Comparison of ENCODE assay signal across 20 cellular contexts in the genomic region with DNA sequence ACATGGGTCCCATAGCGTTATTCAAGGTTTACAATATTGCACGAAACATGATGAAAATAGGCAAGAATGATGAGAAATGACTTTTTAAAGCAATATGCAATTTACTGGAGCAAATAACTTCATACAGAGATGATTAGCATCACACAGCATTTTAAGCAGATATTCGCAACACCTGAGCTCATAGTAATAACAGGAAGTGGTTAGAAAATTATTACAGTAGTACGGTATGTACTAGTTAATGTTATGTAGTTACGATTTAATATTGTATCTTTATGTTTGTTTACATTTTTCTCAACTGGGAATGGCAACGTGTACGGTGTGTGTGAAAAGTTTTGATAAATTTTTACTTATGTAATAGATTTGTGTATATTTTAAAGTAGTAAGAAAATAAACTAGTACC.
DNase-seq lines count a peak whose midpoint lies in the region; ATAC-seq, FAIRE-seq and TF ChIP-seq lines count a peak whose summit lies in the region.
"Had no signal": no experiment of that assay in that cellular context is flagged by ENCODE, and none has a peak within 500 bp of the region (broad histone marks: within the 10 kb centered on the region; RNA-seq: fewer than 3 reads in every experiment).

No MANE protein-coding gene starts in this region.

- peaks cover 29% of the 10 kb centered on the region for H3K4me1 ChIP-seq in RWPE2 (ENCODE audit: insufficient read depth, poor library complexity, severe bottlenecking)
- no peaks in the 10 kb centered on the region for H3K4me1 ChIP-seq in small intestine (ENCODE audit: control insufficient read depth in 2 of 2, insufficient read depth in 1 of 2, low read depth in 1 of 2, low read length in 1 of 2)

- TF ChIP-seq CTCF in RWPE2 (IDR thresholded peaks at IDR 0.05; ENCODE audit: poor library complexity, severe bottlenecking), result no peak
- no peak for TF ChIP-seq CTCF in epithelial cell of esophagus (IDR thresholded peaks at IDR 0.05; ENCODE audit: insufficient read depth, low read depth, low read length, missing control alignments)

- peaks cover 7% of the 10 kb centered on the region for H3K36me3 Mint-ChIP-seq in activated CD4-positive, alpha-beta T cell treated with anti-CD3 and anti-CD28 coated beads, Interleukin-2, amount 10 ng/mL, durations not matched to agents 7 days and 5 days (ENCODE audit: low read depth)

- DNase-seq in activated CD4-positive, alpha-beta T cell treated with anti-CD3 and anti-CD28 coated beads, Interleukin-2, amount 10 ng/mL, durations not matched to agents 7 days and 5 days, result no peak
- DNase-seq in activated CD4-positive, alpha-beta T cell treated with anti-CD3 and anti-CD28 coated beads, Interleukin-2, amount 50 U/mL, for 48 hours, result no peak
- no peak for DNase-seq in RWPE2 (ENCODE audit: low spot score)
- DNase-seq in epithelial cell of esophagus (ENCODE audit: low read depth), result peak; percentile 15
- DNase-seq in small intestine, result peak; percentile 14
- DNase-seq in amniotic stem cell (lab: John Stamatoyannopoulos, UW), result no peak
- no peak for DNase-seq in ecto neural progenitor cell (ENCODE audit: low spot score)
- DNase-seq in SKM-1 (lab: John Stamatoyannopoulos, UW; ENCODE audit: unreplicated experiment), result no peak
- DNase-seq: activated CD4-positive, alpha-beta T cell treated with anti-CD3 and anti-CD28 coated beads for 48 hours; activated naive CD8-positive, alpha-beta T cell treated with anti-CD3 and anti-CD28 coated beads, Interleukin-2, amount 10 ng/mL, durations not matched to agents 7 days and 5 days; effector memory CD4-positive, alpha-beta T cell; NCI-H1048; NCI-H1694 treated with DMSO at 0.1 percent for 48 hours; NCI-H2171; NCI-H510A treated with DMSO at 0.1 percent for 48 hours; NK-92 treated with Interleukin-12 subunit alpha and Interleukin-12 subunit beta, amount 100 ng/mL, for 24 hours; T-helper 2 cell had no signal

- peak; percentile 69 for ATAC-seq in RWPE2 (ENCODE audit: low read depth)
- ATAC-seq: GM23338 had no signal

- H3K27me3 Mint-ChIP-seq in activated CD4-positive, alpha-beta T cell treated with anti-CD3 and anti-CD28 coated beads, Interleukin-2, amount 10 ng/mL, durations not matched to agents 7 days and 5 days, result no peaks in the 10 kb centered on the region
- H3K27me3 Mint-ChIP-seq: activated naive CD8-positive, alpha-beta T cell treated with anti-CD3 and anti-CD28 coated beads, Interleukin-2, amount 10 ng/mL, durations not matched to agents 7 days and 5 days had no signal

- no peaks in the 10 kb centered on the region for H3K9me3 Mint-ChIP-seq in activated CD4-positive, alpha-beta T cell treated with anti-CD3 and anti-CD28 coated beads, Interleukin-2, amount 10 ng/mL, durations not matched to agents 7 days and 5 days
- H3K9me3 Mint-ChIP-seq: activated naive CD8-positive, alpha-beta T cell treated with anti-CD3 and anti-CD28 coated beads, Interleukin-2, amount 10 ng/mL, durations not matched to agents 7 days and 5 days; GM23338 had no signal

- no peak overlapping the region for H3K4me3 Mint-ChIP-seq in activated CD4-positive, alpha-beta T cell treated with anti-CD3 and anti-CD28 coated beads, Interleukin-2, amount 10 ng/mL, durations not matched to agents 7 days and 5 days
- H3K4me3 Mint-ChIP-seq: activated naive CD8-positive, alpha-beta T cell treated with anti-CD3 and anti-CD28 coated beads, Interleukin-2, amount 10 ng/mL, durations not matched to agents 7 days and 5 days; GM23338 had no signal

- CTCF ChIA-PET in activated CD4-positive, alpha-beta T cell treated with anti-CD3 and anti-CD28 coated beads, Interleukin-2, amount 10 ng/mL, durations not matched to agents 7 days and 5 days (lab: Charles Lee), result interaction anchor here (0.8 to 1.1 kb wide), 2 partner anchors 8 to 109 kb away, joined by 3 read pairs; a partner anchor contains a TSS

- WGBS in small intestine, 3 donors, result 68 to 83% (median 80%) methylated on average over 7 of the region's 7 CpGs

- FAIRE-seq in small intestine (lab: Jason Lieb, UNC), result no peak

- H3K27ac Mint-ChIP-seq in activated CD4-positive, alpha-beta T cell treated with anti-CD3 and anti-CD28 coated beads, Interleukin-2, amount 10 ng/mL, durations not matched to agents 7 days and 5 days, result peak overlapping the region; percentile 36
- H3K27ac Mint-ChIP-seq: activated naive CD8-positive, alpha-beta T cell treated with anti-CD3 and anti-CD28 coated beads, Interleukin-2, amount 10 ng/mL, durations not matched to agents 7 days and 5 days; GM23338 had no signal

- no peaks in the 10 kb centered on the region for H3K9me3 ChIP-seq in RWPE2 (ENCODE audit: severe bottlenecking)
- no peaks in the 10 kb centered on the region for H3K9me3 ChIP-seq in small intestine (ENCODE audit: control insufficient read depth, low read depth)
- H3K9me3 ChIP-seq: tibial nerve had no signal

- peak overlapping the region; percentile 67 for H3K27ac ChIP-seq in RWPE2 (ENCODE audit: poor library complexity, severe bottlenecking)
- H3K27ac ChIP-seq in small intestine (ENCODE audit: low read depth in 1 of 2, low read length in 1 of 2), result peak overlapping the region in 1 of 2 donors; percentile 38
- H3K27ac ChIP-seq: tibial nerve had no signal

- POLR2A ChIA-PET in activated CD4-positive, alpha-beta T cell treated with anti-CD3 and anti-CD28 coated beads, Interleukin-2, amount 10 ng/mL, durations not matched to agents 7 days and 5 days (lab: Charles Lee), result no interaction called here

- H3K4me3 ChIP-seq in RWPE2 (ENCODE audit: severe bottlenecking) (no peak overlapping the region), epithelial cell of esophagus (ENCODE audit: low read length) (no peak overlapping the region), small intestine (ENCODE audit: low read depth in 1 of 2, low read length in 2 of 2) (no peak overlapping the region)
- H3K4me3 ChIP-seq: GM23338, lung, tibial nerve had no signal

- peaks cover 12% of the 10 kb centered on the region for H3K4me1 Mint-ChIP-seq in activated CD4-positive, alpha-beta T cell treated with anti-CD3 and anti-CD28 coated beads, Interleukin-2, amount 10 ng/mL, durations not matched to agents 7 days and 5 days

- no peaks in the 10 kb centered on the region for H3K27me3 ChIP-seq in RWPE2 (ENCODE audit: insufficient read depth, poor library complexity, severe bottlenecking)
- H3K27me3 ChIP-seq in small intestine (ENCODE audit: control insufficient read depth in 2 of 2, insufficient read depth in 2 of 2, low read length in 2 of 2), result no peaks in the 10 kb centered on the region
- H3K27me3 ChIP-seq: tibial nerve had no signal

- no peaks in the 10 kb centered on the region for H3K36me3 ChIP-seq in RWPE2 (ENCODE audit: low read depth)
- no peaks in the 10 kb centered on the region for H3K36me3 ChIP-seq in small intestine (ENCODE audit: control insufficient read depth in 2 of 2, insufficient read depth in 2 of 2, low read length in 2 of 2)
- H3K36me3 ChIP-seq: tibial nerve had no signal

Comparison
In these comparisons a context has a peak if more than half of its experiments do, and no peak if none do; other contexts are left out.
1. DNase-seq: peak in epithelial cell of esophagus (single experiment) and small intestine (single experiment); none in activated CD4-positive, alpha-beta T cell treated with anti-CD3 and anti-CD28 coated beads, Interleukin-2, amount 10 ng/mL, durations not matched to agents 7 days and 5 days (single experiment), activated CD4-positive, alpha-beta T cell treated with anti-CD3 and anti-CD28 coated beads, Interleukin-2, amount 50 U/mL, for 48 hours (0 of 2), RWPE2 (single experiment), amniotic stem cell (single experiment), ecto neural progenitor cell (single experiment) and SKM-1 (single experiment).